ENCODE assay signal across 9 cellular contexts in the genomic region with DNA sequence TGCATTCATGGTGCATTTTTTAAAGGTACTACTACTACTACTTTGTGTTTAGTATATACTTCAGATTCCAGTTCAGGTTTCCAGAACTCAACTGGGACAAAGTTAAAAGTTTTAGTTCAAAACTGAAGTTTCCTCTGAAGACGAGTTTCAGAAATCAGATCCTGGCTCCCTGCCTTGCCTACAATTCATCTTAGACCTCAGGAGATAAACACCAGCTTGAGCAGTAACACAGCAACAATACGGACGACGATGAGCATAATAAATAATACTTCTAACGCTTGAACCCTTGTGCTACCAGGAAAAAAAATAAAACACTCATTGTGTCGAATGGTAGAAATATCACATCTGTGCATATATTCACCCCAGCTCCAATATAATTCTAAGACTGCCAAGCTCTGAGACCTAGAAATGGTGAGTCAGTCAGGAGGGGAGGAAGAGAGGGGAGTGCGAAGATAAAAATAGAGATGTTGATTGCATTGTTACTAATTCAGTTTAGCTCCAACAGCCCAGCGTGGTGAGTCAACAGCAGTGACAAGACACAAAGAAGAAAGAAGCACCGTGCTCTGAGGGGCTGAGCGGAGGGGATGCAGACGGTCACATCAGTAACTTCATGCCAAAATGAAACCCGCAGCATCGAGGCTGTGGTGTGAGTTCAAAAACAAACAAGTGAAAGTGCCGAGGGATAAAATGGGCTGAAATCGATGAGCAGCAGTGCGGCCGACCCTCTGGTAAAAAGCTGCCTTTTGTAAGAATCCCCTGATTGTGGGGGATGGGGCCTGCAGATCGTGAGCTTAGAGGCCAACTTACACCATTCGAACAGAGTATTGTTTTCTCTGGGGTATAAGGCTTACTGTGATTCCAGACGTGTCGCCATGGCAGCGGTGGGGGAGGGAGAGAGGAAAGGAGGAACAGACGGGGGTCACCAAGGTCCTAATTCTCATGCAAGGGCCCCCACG.
DNase-seq lines count a peak whose midpoint lies in the region; ATAC-seq and TF ChIP-seq lines count a peak whose summit lies in the region.
"Had no signal": no experiment of that assay in that cellular context is flagged by ENCODE, and none has a peak within 500 bp of the region (broad histone marks: within the 10 kb centered on the region; RNA-seq: fewer than 3 reads in every experiment).

No MANE protein-coding gene starts in this region.

- DNase-seq in Ammon's horn (ENCODE audit: low spot score) (peak; percentile 77), MG63 (peak; percentile 52), body of pancreas (peak in 1 of 4 donors; percentile 30), inferior parietal cortex (ENCODE audit: extremely low spot score) (peak; percentile 55), spleen (no peak), putamen (ENCODE audit: low spot score) (no peak), SHP77 treated with DMSO at 0.1 percent for 48 hours (lab: John Stamatoyannopoulos, UW) (no peak)

- TF ChIP-seq CTCF in body of pancreas (IDR thresholded peaks at IDR 0.05) (no peak), spleen (IDR thresholded peaks at IDR 0.05 in 8 of 11, conservative IDR thresholded peaks at IDR 0.05 in 3 of 11) (no peak)

- H3K27ac ChIP-seq in body of pancreas (peak overlapping the region in 1 of 4 donors; percentile 17), spleen (peak overlapping the region in 6 of 8 donors; percentile 3 to 47 (median 40))

- H3K4me3 ChIP-seq in MG63, result peak overlapping the region; percentile 29
- H3K4me3 ChIP-seq in body of pancreas, result no peak overlapping the region
- peak overlapping the region; percentile 7 to 60 (median 14) for H3K4me3 ChIP-seq in spleen

- 57 to 77% methylated on average over 24 of the region's 24 CpGs for WGBS in body of pancreas, 2 donors
- WGBS in spleen, 5 donors, result 37 to 47% (median 42%) methylated on average over 24 of the region's 24 CpGs

- H3K27me3 ChIP-seq in MG63, result no peaks in the 10 kb centered on the region
- H3K27me3 ChIP-seq in body of pancreas, result no peaks in the 10 kb centered on the region
- no peaks in the 10 kb centered on the region for H3K27me3 ChIP-seq in spleen (replicated peaks in 1 of 7)

- intact Hi-C loops in body of pancreas (cut with DNase I) (no loop called here), spleen (cut with DNase I; ENCODE audit: low total_unique reads) (no loop called here)

- TF ChIP-seq POLR2A in body of pancreas (IDR thresholded peaks at IDR 0.05) (no peak), spleen (IDR thresholded peaks at IDR 0.05) (no peak)

- no peaks in the 10 kb centered on the region for H3K36me3 ChIP-seq in MG63
- H3K36me3 ChIP-seq in body of pancreas (replicated peaks in 1 of 2; ENCODE audit: insufficient read depth in 1 of 2, low read depth in 2 of 2), result no peaks in the 10 kb centered on the region
- H3K36me3 ChIP-seq in spleen, result no peaks in the 10 kb centered on the region

- H3K9me3 ChIP-seq in MG63 (no peaks in the 10 kb centered on the region), body of pancreas (no peaks in the 10 kb centered on the region), spleen (peaks cover 0 to 5% (median 3%) of the 10 kb centered on the region in 8 donors)

- peak; percentile 34 for ATAC-seq in body of pancreas
- ATAC-seq in HG03139 (IDR thresholded peaks at IDR 0.05; ENCODE audit: unreplicated experiment), result no peak
- ATAC-seq: naive thymus-derived CD8-positive, alpha-beta T cell had no signal

- H3K4me1 ChIP-seq in body of pancreas, result peaks cover 16% of the 10 kb centered on the region
- peaks cover 8 to 29% (median 16%) of the 10 kb centered on the region in 6 donors for H3K4me1 ChIP-seq in spleen

Comparison
In these comparisons a context has a peak if more than half of its experiments do, and no peak if none do; other contexts are left out.
1. DNase-seq: peak in Ammon's horn (single experiment), MG63 (single experiment) and inferior parietal cortex (single experiment); none in spleen (single experiment), putamen (single experiment) and SHP77 treated with DMSO at 0.1 percent for 48 hours (single experiment).
2. H3K4me3 ChIP-seq: peak in MG63 (single experiment) and spleen (8 of 8); none in body of pancreas (0 of 2).